Comparison of ENCODE assay signal across 14 cellular contexts in genomic region chr5:17113174-17113941, GRCh38.
DNase-seq lines count a peak whose midpoint lies in the region; ATAC-seq, FAIRE-seq and TF ChIP-seq lines count a peak whose summit lies in the region.
"Had no signal": no experiment of that assay in that cellular context is flagged by ENCODE, and none has a peak within 500 bp of the region (broad histone marks: within the 10 kb centered on the region; RNA-seq: fewer than 3 reads in every experiment).

No MANE protein-coding gene starts in this region.

- H4K20me1 ChIP-seq in PC-3 (ENCODE audit: low read length): no peaks in the 10 kb centered on the region
- H4K20me1 ChIP-seq in fibroblast of lung (ENCODE audit: control insufficient read depth, extremely low read depth, insufficient read depth, low read length): no peaks in the 10 kb centered on the region

- TF ChIP-seq CTCF in BJ (IDR thresholded peaks at IDR 0.05; ENCODE audit: insufficient read depth, low read depth, low read length) (no peak), PC-3 (conservative IDR thresholded peaks at IDR 0.05; ENCODE audit: low read depth, low read length) (no peak), fibroblast of lung (conservative IDR thresholded peaks at IDR 0.05 in 1 of 2, IDR thresholded peaks at IDR 0.05 in 1 of 2; ENCODE audit: low read depth in 1 of 2, low read length in 2 of 2) (no peak), pancreas (IDR thresholded peaks at IDR 0.05) (no peak), lower leg skin (IDR thresholded peaks at IDR 0.05) (no peak)

- CTCF ChIA-PET in BJ (lab: Yijun Ruan, JAX): interaction anchor here (0.6 to 2.1 kb wide), 4 partner anchors 8 to 77 kb away, joined by 3 to 9 read pairs (median 5); no protein-coding TSS in a partner anchor
- CTCF ChIA-PET in PC-3 (lab: Charles Lee): no interaction called here

- no peaks in the 10 kb centered on the region for H3F3A ChIP-seq in PC-3 (ENCODE audit: low read length, unreplicated experiment)

- no peak for ATAC-seq in PC-3
- ATAC-seq in pancreas: peak; percentile 44 to 54 (median 48)
- ATAC-seq in GM19455 (IDR thresholded peaks at IDR 0.05; ENCODE audit: unreplicated experiment): no peak
- ATAC-seq: activated CD4-positive, alpha-beta T cell treated with anti-CD3 and anti-CD28 coated beads for 36 hours had no signal

- 48 to 50% methylated on average over 9 of the region's 9 CpGs for WGBS in pancreas, 2 donors
- WGBS in lower leg skin, 2 donors: 80 to 82% methylated on average over 9 of the region's 9 CpGs

- peak overlapping the region; percentile 68 for H3K4me2 ChIP-seq in PC-3 (ENCODE audit: low read length)
- H3K4me2 ChIP-seq in fibroblast of lung (ENCODE audit: extremely low read depth, insufficient read depth, low read length): peak overlapping the region; percentile 73

- H3K36me3 ChIP-seq in BJ (ENCODE audit: control insufficient read depth, insufficient read depth, low read length) (no peaks in the 10 kb centered on the region), PC-3 (ENCODE audit: low read depth, low read length) (no peaks in the 10 kb centered on the region), fibroblast of lung (ENCODE audit: control insufficient read depth, insufficient read depth, low read length) (no peaks in the 10 kb centered on the region), pancreas (no peaks in the 10 kb centered on the region)

- peak overlapping the region; percentile 33; the same call in 1 of the 2 replicates for H2AFZ ChIP-seq in PC-3 (ENCODE audit: low read length)
- H2AFZ ChIP-seq in fibroblast of lung (ENCODE audit: low read length): peak overlapping the region; percentile 29

- H3K9me2 ChIP-seq in PC-3 (replicated peaks; ENCODE audit: low read length): no peaks in the 10 kb centered on the region

- no peak for TF ChIP-seq POLR2A in lower leg skin (IDR thresholded peaks at IDR 0.05)

- H3K9me3 ChIP-seq in PC-3 (ENCODE audit: low read length): no peaks in the 10 kb centered on the region
- H3K9me3 ChIP-seq in fibroblast of lung (ENCODE audit: control insufficient read depth, insufficient read depth, low read depth, low read length): no peaks in the 10 kb centered on the region
- H3K9me3 ChIP-seq in pancreas: no peaks in the 10 kb centered on the region

- no peaks in the 10 kb centered on the region for H3K27me3 ChIP-seq in BJ (ENCODE audit: control insufficient read depth, insufficient read depth, low read length)
- H3K27me3 ChIP-seq in PC-3 (ENCODE audit: low read length): no peaks in the 10 kb centered on the region
- no peaks in the 10 kb centered on the region for H3K27me3 ChIP-seq in fibroblast of lung (ENCODE audit: control insufficient read depth, insufficient read depth, low read length)
- no peaks in the 10 kb centered on the region for H3K27me3 ChIP-seq in pancreas

- FAIRE-seq in pancreas (lab: Jason Lieb, UNC): no peak
- FAIRE-seq: endometrium had no signal

- peak overlapping the region; percentile 58 for H3K27ac ChIP-seq in PC-3 (ENCODE audit: low read length)
- peak overlapping the region; percentile 49 for H3K27ac ChIP-seq in fibroblast of lung (ENCODE audit: insufficient read depth, low read length)
- H3K27ac ChIP-seq in pancreas: peak overlapping the region in 2 of 4 donors; percentile 52 to 68

- no TSS peak for BruUV-seq in PC-3 (replicated peaks; lab: Mats Ljungman, UMichigan)

- peak; percentile 85 for DNase-seq in BJ (ENCODE audit: low read depth)
- DNase-seq in PC-3: peak; percentile 39
- peak; percentile 31 to 97 for DNase-seq in fibroblast of lung (ENCODE audit: low read depth in 2 of 2)
- peak in 1 of 6 donors; percentile 3 for DNase-seq in pancreas
- no peak for DNase-seq in NCI-H2107 treated with DMSO at 0.1 percent for 48 hours (lab: John Stamatoyannopoulos, UW; ENCODE audit: unreplicated experiment)
- DNase-seq in HuH-7.5 (ENCODE audit: low spot score): no peak
- DNase-seq in lower leg skin (ENCODE audit: low spot score in 2 of 2): no peak
- DNase-seq: activated CD4-positive, alpha-beta T cell treated with anti-CD3 and anti-CD28 coated beads for 36 hours; activated T-cell treated with anti-CD3 and anti-CD28 coated beads, Interleukin-2, amount 50 U/mL, for 48 hours; aorta; CD4-positive, alpha-beta memory T cell; T-helper 1 cell had no signal

- H3K9ac ChIP-seq in PC-3 (ENCODE audit: low read length) (peak overlapping the region; percentile 5; the same call in 1 of the 2 replicates), fibroblast of lung (ENCODE audit: insufficient read depth, low read length) (no peak overlapping the region)

- H3K4me3 ChIP-seq in BJ (ENCODE audit: low read depth, low read length) (no peak overlapping the region), PC-3 (ENCODE audit: low read length) (no peak overlapping the region), fibroblast of lung (replicated peaks in 1 of 4; ENCODE audit: control extremely low read depth in 1 of 4, insufficient read depth in 1 of 4, low read depth in 3 of 4, low read length in 4 of 4) (peak overlapping the region in 2 of 4 experiments; percentile 10 to 13), pancreas (no peak overlapping the region), lower leg skin (ENCODE audit: low read depth, poor library complexity, severe bottlenecking) (no peak overlapping the region)

- POLR2A ChIA-PET in BJ (lab: Charles Lee) (no interaction called here), PC-3 (lab: Charles Lee; ENCODE audit: unreplicated experiment) (no interaction called here)

- H3K79me2 ChIP-seq in PC-3 (ENCODE audit: low read length) (no peaks in the 10 kb centered on the region), fibroblast of lung (ENCODE audit: control insufficient read depth, insufficient read depth, low read length) (no peaks in the 10 kb centered on the region)

- intact Hi-C loops in PC-3 (cut with micrococcal nuclease): no loop called here
- intact Hi-C loops in pancreas (cut with DNase I): no loop called here
- intact Hi-C loops in lower leg skin (cut with DNase I; ENCODE audit: low total_unique reads): no loop called here

- peaks cover 30% of the 10 kb centered on the region for H3K4me1 ChIP-seq in PC-3 (ENCODE audit: insufficient read depth, low read length)
- H3K4me1 ChIP-seq in fibroblast of lung (ENCODE audit: control insufficient read depth, extremely low read depth, insufficient read depth, low read length): peaks cover 9% of the 10 kb centered on the region
- peaks cover 0 to 28% (median 0%) of the 10 kb centered on the region in 3 donors for H3K4me1 ChIP-seq in pancreas

Comparison
In these comparisons a context has a peak if more than half of its experiments do, and no peak if none do; other contexts are left out.
1. DNase-seq: peak in BJ (single experiment), PC-3 (single experiment) and fibroblast of lung (2 of 2); none in NCI-H2107 treated with DMSO at 0.1 percent for 48 hours (single experiment), HuH-7.5 (single experiment) and lower leg skin (0 of 2).
2. ATAC-seq: peak in pancreas (4 of 4); none in PC-3 (single experiment) and GM19455 (single experiment).